In the genomic region with DNA sequence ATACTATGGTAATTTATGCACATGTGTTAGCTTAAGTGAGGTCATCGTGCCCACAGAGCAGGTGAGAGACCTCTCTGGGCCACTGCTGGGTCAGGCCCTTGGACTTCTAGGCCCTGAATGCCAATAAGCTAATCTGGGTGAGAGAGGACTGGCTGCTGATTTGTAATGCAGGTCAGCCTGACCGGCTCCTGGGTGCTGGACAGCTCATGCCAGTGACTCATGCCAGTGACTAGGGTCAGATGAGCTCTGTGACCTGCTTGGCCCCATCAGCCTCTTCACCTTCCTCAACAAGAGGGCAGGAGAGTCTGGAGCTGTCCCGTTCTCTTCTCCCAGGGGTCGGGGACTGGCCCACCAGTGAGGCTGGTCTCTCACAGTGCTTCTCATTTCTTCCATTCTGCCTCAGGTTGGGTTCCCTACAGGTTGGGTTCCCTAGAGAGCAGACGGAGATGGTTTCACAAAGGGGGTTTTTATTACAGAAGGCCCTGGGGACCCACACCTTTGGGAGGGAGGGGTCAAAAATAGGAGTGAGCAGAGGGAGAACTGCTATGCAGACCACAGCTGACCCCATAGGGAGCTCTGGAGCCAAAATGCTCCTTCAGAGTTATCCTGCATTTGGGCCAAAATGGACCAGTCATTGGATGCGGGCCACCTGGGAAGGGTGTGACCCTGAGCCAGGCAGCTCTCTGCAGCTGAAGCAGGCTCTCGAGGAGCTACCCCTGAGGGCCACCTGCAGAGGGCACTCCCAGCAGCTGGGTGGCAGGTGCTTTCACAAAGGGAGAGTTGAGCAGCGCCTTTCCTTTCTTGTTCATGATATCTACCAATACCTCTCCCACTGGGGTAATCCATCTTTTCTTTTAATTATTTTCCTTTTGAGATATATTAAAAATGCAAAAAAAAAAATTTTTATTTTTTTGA, we compare ENCODE assay signal across 11 cellular contexts. TPM values are rescaled to one million over a fixed set of nuclear protein-coding genes. Genes with fewer than 3 reads are reported as not detected.
DNase-seq lines count a peak whose midpoint lies in the region; ATAC-seq, FAIRE-seq and TF ChIP-seq lines count a peak whose summit lies in the region.
"Had no signal": no experiment of that assay in that cellular context is flagged by ENCODE, and none has a peak within 500 bp of the region (broad histone marks: within the 10 kb centered on the region; RNA-seq: fewer than 3 reads in every experiment).

No MANE protein-coding gene starts in this region.

- H2BK5ac ChIP-seq in H9 (ENCODE audit: insufficient read length, low read length) = no peak overlapping the region

- H3K9me3 ChIP-seq in H9 (ENCODE audit: control insufficient read depth, low read depth, low read length) (peaks cover 2% of the 10 kb centered on the region), RWPE2 (ENCODE audit: severe bottlenecking) (no peaks in the 10 kb centered on the region)

- H3T11ph ChIP-seq in H9 (ENCODE audit: low read length) = no peak overlapping the region

- peak; percentile 47; the same call in 2 of the 3 replicates for ATAC-seq in RWPE2 (ENCODE audit: low read depth)
- ATAC-seq in effector memory CD8-positive, alpha-beta T cell (replicated peaks) = no peak

- H3K4me1 Mint-ChIP-seq in Calu3 (ENCODE audit: low read depth, unreplicated experiment) (no peaks in the 10 kb centered on the region), H9 (peaks cover 6% of the 10 kb centered on the region in 2 experiments)
- peaks cover 8 to 11% of the 10 kb centered on the region in 2 donors for H3K4me1 Mint-ChIP-seq in effector memory CD8-positive, alpha-beta T cell (ENCODE audit: low read depth in 2 of 2)

- H3K4me3 ChIP-seq in RWPE2 (ENCODE audit: severe bottlenecking) = no peak overlapping the region
- H3K4me3 ChIP-seq: cardiac muscle cell had no signal

- H3K18ac ChIP-seq in H9 (ENCODE audit: insufficient read length, low read depth, low read length) = no peak overlapping the region

- H3K27me3 Mint-ChIP-seq in Calu3 (ENCODE audit: unreplicated experiment) (peaks cover 25% of the 10 kb centered on the region), H9 (ENCODE audit: low read depth) (peaks cover 39% of the 10 kb centered on the region)
- H3K27me3 Mint-ChIP-seq in effector memory CD8-positive, alpha-beta T cell = peaks cover 6 to 9% of the 10 kb centered on the region in 2 donors

- no peak for FAIRE-seq in GM12891 (lab: Jason Lieb, UNC)

- H3K4me1 ChIP-seq in H9 (ENCODE audit: insufficient read depth, low read length) = no peaks in the 10 kb centered on the region
- no peaks in the 10 kb centered on the region for H3K4me1 ChIP-seq in RWPE2 (ENCODE audit: insufficient read depth, poor library complexity, severe bottlenecking)

- no peak overlapping the region for H2BK120ac ChIP-seq in H9 (ENCODE audit: low read depth, low read length, poor library complexity, severe bottlenecking)

- intact Hi-C loops in Calu3 (cut with micrococcal nuclease; ENCODE audit: unreplicated experiment) = no loop called here

- no peak overlapping the region for H3K56ac ChIP-seq in H9 (ENCODE audit: insufficient read length, low read depth, low read length)

- no peaks in the 10 kb centered on the region for H3K79me1 ChIP-seq in H9 (ENCODE audit: insufficient read depth, low read depth, low read length, poor library complexity, severe bottlenecking)

- no peak overlapping the region for H4K91ac ChIP-seq in H9 (ENCODE audit: insufficient read length, low read depth, low read length)

- no peak overlapping the region; the same call in 1 of the 2 replicates for H3K14ac ChIP-seq in H9 (ENCODE audit: insufficient read depth, low read length)

- H4K8ac ChIP-seq in H9 (replicated peaks; ENCODE audit: insufficient read length, low read depth, low read length) = no peak overlapping the region

- CTCF ChIA-PET in Calu3 (lab: Charles Lee) = interaction anchor here (0.9 kb wide), 1 partner anchor 15 kb away, joined by 5 read pairs; no protein-coding TSS in a partner anchor

- H3K36me3 ChIP-seq in RWPE2 (ENCODE audit: low read depth) = no peaks in the 10 kb centered on the region
- H3K36me3 ChIP-seq: cardiac muscle cell had no signal

- H3K9ac ChIP-seq in H9 (ENCODE audit: extremely low read depth, insufficient read length, low read length) = no peak overlapping the region

- H3K4me3 Mint-ChIP-seq in Calu3 (ENCODE audit: low read depth, unreplicated experiment) (no peak overlapping the region), H9 (no peak overlapping the region)
- no peak overlapping the region for H3K4me3 Mint-ChIP-seq in effector memory CD8-positive, alpha-beta T cell

- H4K5ac ChIP-seq in H9 (ENCODE audit: insufficient read length, low read depth, low read length) = no peak overlapping the region

- H3K27me3 ChIP-seq in H9 (ENCODE audit: insufficient read depth, low read length) = peaks cover 9% of the 10 kb centered on the region; the same call in 1 of the 2 replicates
- H3K27me3 ChIP-seq in RWPE2 (ENCODE audit: insufficient read depth, poor library complexity, severe bottlenecking) = peaks cover 12% of the 10 kb centered on the region

- no peaks in the 10 kb centered on the region for H3K23me2 ChIP-seq in H9 (ENCODE audit: insufficient read length, low read depth, low read length, poor library complexity, severe bottlenecking)

- H2BK12ac ChIP-seq in H9 (ENCODE audit: insufficient read length, low read depth, low read length) = no peak overlapping the region

- no peak overlapping the region for H2AFZ ChIP-seq in H9 (ENCODE audit: low read length)

- no peak overlapping the region for H3K27ac Mint-ChIP-seq in Calu3 (ENCODE audit: unreplicated experiment)
- no peak overlapping the region for H3K27ac Mint-ChIP-seq in H9
- no peak overlapping the region for H3K27ac Mint-ChIP-seq in effector memory CD8-positive, alpha-beta T cell
- H3K27ac Mint-ChIP-seq: naive B cell had no signal

- H3K23ac ChIP-seq in H9 (ENCODE audit: insufficient read length, low read depth, low read length) = no peak overlapping the region

- no peak overlapping the region for H2AK5ac ChIP-seq in H9 (ENCODE audit: insufficient read length, low read length)

- no peaks in the 10 kb centered on the region for H3K79me2 ChIP-seq in H9 (ENCODE audit: insufficient read depth, low read length)

- no TSS peak for BruUV-seq in Calu3 (replicated peaks; lab: Mats Ljungman, UMichigan)

- no peak for TF ChIP-seq CTCF in Calu3 (IDR thresholded peaks at IDR 0.05; ENCODE audit: unreplicated experiment)
- TF ChIP-seq CTCF in H9 (conservative IDR thresholded peaks at IDR 0.05) = peak; percentile 52
- no peak for TF ChIP-seq CTCF in RWPE2 (IDR thresholded peaks at IDR 0.05; ENCODE audit: poor library complexity, severe bottlenecking)

- H3K4ac ChIP-seq in H9 (ENCODE audit: low read depth, low read length) = no peak overlapping the region

- no peak overlapping the region for H2BK20ac ChIP-seq in H9 (ENCODE audit: low read depth, low read length, poor library complexity, severe bottlenecking)

- no peak overlapping the region for H3K4me2 ChIP-seq in H9 (ENCODE audit: insufficient read depth, insufficient read length, low read length)

- no peaks in the 10 kb centered on the region for H3K36me3 Mint-ChIP-seq in Calu3 (ENCODE audit: insufficient read depth, unreplicated experiment)
- no peaks in the 10 kb centered on the region; a peak in 2 of 7 replicates for H3K36me3 Mint-ChIP-seq in H9 (ENCODE audit: insufficient read depth in 1 of 3, low read depth in 3 of 3)
- H3K36me3 Mint-ChIP-seq in effector memory CD8-positive, alpha-beta T cell (ENCODE audit: insufficient read depth) = no peaks in the 10 kb centered on the region

- WGBS in H9 (ENCODE audit: extremely low coverage, insufficient read length, low lambda C conversion rate) = no CpG with 5 or more reads among the region's 8 CpGs

- H3K27ac ChIP-seq in H9 (ENCODE audit: insufficient read length, low read depth, low read length) = no peak overlapping the region
- H3K27ac ChIP-seq in RWPE2 (ENCODE audit: poor library complexity, severe bottlenecking) = no peak overlapping the region
- H3K27ac ChIP-seq: cardiac muscle cell had no signal

- no peak overlapping the region for H2BK15ac ChIP-seq in H9 (ENCODE audit: low read depth, low read length)

- TF ChIP-seq POLR2A in GM12891 (IDR thresholded peaks at IDR 0.05; ENCODE audit: low read depth, low read length) = no peak

- DNase-seq in Calu3 = peak; percentile 26
- peak; percentile 57 for DNase-seq in H9
- no peak for DNase-seq in RWPE2 (ENCODE audit: low spot score)
- peak; percentile 35 for DNase-seq in iris pigment epithelial cell (ENCODE audit: low read depth)
- no peak for DNase-seq in GM19238 (ENCODE audit: insufficient read length, low spot score)
- DNase-seq in effector memory CD8-positive, alpha-beta T cell = no peak
- no peak for DNase-seq in GM12891 (ENCODE audit: insufficient read length, low spot score)
- DNase-seq in AG08395 (ENCODE audit: low spot score) = no peak
- DNase-seq: naive B cell, SIG-M5 had no signal

- H3K9me3 Mint-ChIP-seq in Calu3 (ENCODE audit: low read depth, unreplicated experiment) = no peaks in the 10 kb centered on the region
- H3K9me3 Mint-ChIP-seq in H9 = peaks cover 3% of the 10 kb centered on the region in 2 experiments; a peak in 4 of 5 replicates
- no peaks in the 10 kb centered on the region for H3K9me3 Mint-ChIP-seq in effector memory CD8-positive, alpha-beta T cell
- H3K9me3 Mint-ChIP-seq: naive B cell had no signal

- H4K20me1 ChIP-seq in H9 (ENCODE audit: control insufficient read depth, insufficient read depth, insufficient read length) = no peaks in the 10 kb centered on the region

TF ChIP-seq in GM12891, 5 proteins besides CTCF, POLR2A, EP300 and RAD21:
- no peak for TF ChIP-seq TAF1 (IDR thresholded peaks at IDR 0.05; ENCODE audit: low read depth, low read length)
- TF ChIP-seq POLR2AphosphoS5 (IDR thresholded peaks at IDR 0.05; ENCODE audit: low read depth, low read length) = no peak
- no peak for TF ChIP-seq SPI1 (IDR thresholded peaks at IDR 0.05; ENCODE audit: low read depth, low read length)
- no peak for TF ChIP-seq POU2F2 (IDR thresholded peaks at IDR 0.05; ENCODE audit: low read depth, low read length)
- no peak for TF ChIP-seq PAX5 (IDR thresholded peaks at IDR 0.05; ENCODE audit: insufficient read depth, low read length, severe bottlenecking)
TF ChIP-seq in GM12891: peak in this region for 0.

RNA-seq across cellular contexts. Expression of gene OXT, which starts 2.2 kb away (rescaled TPM):
- total RNA-seq in Calu3 (2022) (not detected in 2 replicates), H9 (2021) (0.64 TPM in 1 of 2 replicates, not detected in the other)
- not detected for polyA plus RNA-seq in GM12891 (2012; ENCODE audit: low read depth, missing spikeins)
- total RNA-seq: cardiac muscle cell had no signal
- polyA plus RNA-seq: cardiac muscle cell had no signal

RNA-seq across cellular contexts. Expression of gene AVP, which starts 15.3 kb away (rescaled TPM):
- total RNA-seq in Calu3 (2022) = not detected in 2 replicates
- total RNA-seq in H9 (2021) = not detected in 2 replicates
- polyA plus RNA-seq in GM12891 (2012; ENCODE audit: low read depth, missing spikeins) = not detected
- total RNA-seq: cardiac muscle cell had no signal
- polyA plus RNA-seq: cardiac muscle cell had no signal

RNA-seq across cellular contexts. Expression of gene MRPS26, which starts 23.4 kb away (rescaled TPM):
- total RNA-seq in Calu3 (2022) (30.7 and 35.6 TPM in 2 replicates), H9 (2021) (97.6 and 102 TPM in 2 replicates)
- polyA plus RNA-seq in GM12891 (2012; ENCODE audit: low read depth, missing spikeins) = 34.8 TPM

RNA-seq across cellular contexts. Expression of gene GNRH2, which starts 25.8 kb away (rescaled TPM):
- total RNA-seq in Calu3 (2022) (0.50 and 1.7 TPM in 2 replicates), H9 (2021) (0.50 and 1.1 TPM in 2 replicates)
- not detected for polyA plus RNA-seq in GM12891 (2012; ENCODE audit: low read depth, missing spikeins)
- polyA plus RNA-seq: cardiac muscle cell had no signal

Comparison
In these comparisons a context has a peak if more than half of its experiments do, and no peak if none do; other contexts are left out.
1. DNase-seq: peak in Calu3 (single experiment), H9 (single experiment) and iris pigment epithelial cell (single experiment); none in RWPE2 (single experiment), GM19238 (single experiment), effector memory CD8-positive, alpha-beta T cell (0 of 3), GM12891 (single experiment) and AG08395 (single experiment).